15 cellular contexts compared by ENCODE assay signal in the genomic region with DNA sequence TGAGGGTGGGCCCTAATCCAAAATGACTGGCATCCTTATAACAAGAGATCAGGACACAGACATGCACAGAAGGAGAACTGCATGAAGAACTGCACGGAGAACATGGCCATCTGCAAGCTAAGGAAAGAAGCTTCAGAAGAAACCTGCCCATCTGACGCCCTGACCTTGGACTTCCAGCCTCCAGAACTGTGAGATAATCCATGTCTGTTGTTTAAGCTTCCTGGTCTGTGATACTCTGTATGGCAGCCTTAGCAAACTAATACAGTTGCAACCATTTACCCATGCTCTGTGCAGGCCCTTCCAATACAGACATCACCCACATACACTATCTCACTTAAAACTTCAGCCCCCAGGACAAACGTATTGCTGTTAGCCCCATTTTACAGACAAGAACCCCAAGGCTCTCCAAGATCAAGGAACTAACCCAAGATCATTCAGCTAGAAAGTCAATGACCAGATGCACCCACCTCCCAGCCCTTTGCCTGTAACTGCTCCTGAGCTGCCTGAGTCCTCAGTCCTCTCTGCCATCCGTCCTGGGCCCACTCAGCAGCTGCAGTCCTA. TPM values are rescaled to one million over a fixed set of nuclear protein-coding genes. Genes with fewer than 3 reads are reported as not detected.
A peak's percentile ranks its signal among the peaks of the same experiment; 100 is the strongest.
DNase-seq lines count a peak whose midpoint lies in the region; TF ChIP-seq lines count a peak whose summit lies in the region.
"Had no signal": no experiment of that assay in that cellular context is flagged by ENCODE, and none has a peak within 500 bp of the region (broad histone marks: within the 10 kb centered on the region; RNA-seq: fewer than 3 reads in every experiment).

No MANE protein-coding gene starts in this region.

- H3K9ac ChIP-seq in HUES48 (ENCODE audit: low read depth, low read length) (no peak overlapping the region), subcutaneous abdominal adipose tissue (ENCODE audit: low read length in 5 of 5) (peak overlapping the region in 2 of 5 donors; percentile 22 to 25)

- H3K36me3 ChIP-seq in HUES48 (ENCODE audit: control insufficient read depth, insufficient read depth, low read length) (no peaks in the 10 kb centered on the region), subcutaneous abdominal adipose tissue (ENCODE audit: control insufficient read depth in 5 of 5, insufficient read depth in 5 of 5, low read length in 5 of 5) (no peaks in the 10 kb centered on the region), BE2C (no peaks in the 10 kb centered on the region)

- H3K4me1 Mint-ChIP-seq in chondrocyte (ENCODE audit: low read depth) = peaks cover 31% of the 10 kb centered on the region
- peaks cover 44% of the 10 kb centered on the region for H3K4me1 Mint-ChIP-seq in nephron
- H3K4me1 Mint-ChIP-seq: activated naive CD4-positive, alpha-beta T cell treated with anti-CD3 and anti-CD28 coated beads, Interleukin-2, amount 50 U/mL, for 24 hours; stimulated activated memory B cell treated with anti-CD40 and anti-IgM and Interleukin-4, amounts not matched to agents 10 μg/mL and 1 μg/mL and 100 μg/mL, for 72 hours; T-cell had no signal

- H3K27me3 ChIP-seq in HUES48 (ENCODE audit: control insufficient read depth, insufficient read depth, low read length) (no peaks in the 10 kb centered on the region), subcutaneous abdominal adipose tissue (ENCODE audit: control insufficient read depth in 5 of 5, insufficient read depth in 4 of 5, low read length in 5 of 5) (no peaks in the 10 kb centered on the region), BE2C (no peaks in the 10 kb centered on the region)

- H3K27me3 Mint-ChIP-seq in chondrocyte (ENCODE audit: low read depth) = no peaks in the 10 kb centered on the region
- no peaks in the 10 kb centered on the region for H3K27me3 Mint-ChIP-seq in nephron (ENCODE audit: low read depth)
- H3K27me3 Mint-ChIP-seq: activated naive CD4-positive, alpha-beta T cell treated with anti-CD3 and anti-CD28 coated beads, Interleukin-2, amount 50 U/mL, for 24 hours; stimulated activated memory B cell treated with anti-CD40 and anti-IgM and Interleukin-4, amounts not matched to agents 10 μg/mL and 1 μg/mL and 100 μg/mL, for 72 hours; T-cell had no signal

- H3K9me3 Mint-ChIP-seq in chondrocyte (ENCODE audit: low read depth) = no peaks in the 10 kb centered on the region
- H3K9me3 Mint-ChIP-seq in nephron = no peaks in the 10 kb centered on the region
- H3K9me3 Mint-ChIP-seq: activated naive CD4-positive, alpha-beta T cell treated with anti-CD3 and anti-CD28 coated beads, Interleukin-2, amount 50 U/mL, for 24 hours; stimulated activated memory B cell treated with anti-CD40 and anti-IgM and Interleukin-4, amounts not matched to agents 10 μg/mL and 1 μg/mL and 100 μg/mL, for 72 hours; T-cell had no signal

- H3K27ac ChIP-seq in HUES48 (ENCODE audit: low read depth, low read length) = peak overlapping the region; percentile 91
- H3K27ac ChIP-seq in subcutaneous abdominal adipose tissue (ENCODE audit: low read depth, low read length) = peak overlapping the region; percentile 88

- H3K4me3 Mint-ChIP-seq in chondrocyte (ENCODE audit: unreplicated experiment) (no peak overlapping the region), nephron (no peak overlapping the region)
- H3K4me3 Mint-ChIP-seq: activated naive CD4-positive, alpha-beta T cell treated with anti-CD3 and anti-CD28 coated beads, Interleukin-2, amount 50 U/mL, for 24 hours; stimulated activated memory B cell treated with anti-CD40 and anti-IgM and Interleukin-4, amounts not matched to agents 10 μg/mL and 1 μg/mL and 100 μg/mL, for 72 hours; T-cell had no signal

- H3K27ac Mint-ChIP-seq in chondrocyte (ENCODE audit: unreplicated experiment) (peak overlapping the region; percentile 78), nephron (peak overlapping the region; percentile 30 to 94 (median 88))
- H3K27ac Mint-ChIP-seq: activated naive CD4-positive, alpha-beta T cell treated with anti-CD3 and anti-CD28 coated beads, Interleukin-2, amount 50 U/mL, for 24 hours; stimulated activated memory B cell treated with anti-CD40 and anti-IgM and Interleukin-4, amounts not matched to agents 10 μg/mL and 1 μg/mL and 100 μg/mL, for 72 hours; T-cell had no signal

- H3K36me3 Mint-ChIP-seq in chondrocyte (ENCODE audit: low read depth) (peaks cover 2% of the 10 kb centered on the region), nephron (ENCODE audit: low read depth) (peaks cover 6% of the 10 kb centered on the region)
- H3K36me3 Mint-ChIP-seq: activated naive CD4-positive, alpha-beta T cell treated with anti-CD3 and anti-CD28 coated beads, Interleukin-2, amount 50 U/mL, for 24 hours; stimulated activated memory B cell treated with anti-CD40 and anti-IgM and Interleukin-4, amounts not matched to agents 10 μg/mL and 1 μg/mL and 100 μg/mL, for 72 hours; T-cell had no signal

- peaks cover 74% of the 10 kb centered on the region for H3K4me1 ChIP-seq in HUES48 (ENCODE audit: control insufficient read depth, insufficient read depth, low read length)
- peaks cover 10 to 40% (median 37%) of the 10 kb centered on the region in 5 donors for H3K4me1 ChIP-seq in subcutaneous abdominal adipose tissue (ENCODE audit: control insufficient read depth in 5 of 5, insufficient read depth in 5 of 5, low read length in 5 of 5)
- H3K4me1 ChIP-seq in BE2C = peaks cover 19% of the 10 kb centered on the region

- no peak for DNase-seq in chondrocyte (ENCODE audit: low spot score)
- DNase-seq in BE2C = no peak
- no peak for DNase-seq in AG20443 (ENCODE audit: low spot score)
- DNase-seq in NCI-H1417 treated with DMSO at 0.1 percent for 48 hours (lab: John Stamatoyannopoulos, UW) = no peak
- DNase-seq in SW 1271 (lab: John Stamatoyannopoulos, UW) = no peak
- DNase-seq: DMS53, Karpas-422, NCI-H1694 treated with DMSO at 0.1 percent for 48 hours, NCI-H510A, T-cell had no signal

- TF ChIP-seq CTCF in chondrocyte (IDR thresholded peaks at IDR 0.05) (no peak), nephron (IDR thresholded peaks at IDR 0.05; ENCODE audit: unreplicated experiment in 3 of 3) (no peak), BE2C (IDR thresholded peaks at IDR 0.05; ENCODE audit: low read depth, low read length) (no peak)

- H3K9me3 ChIP-seq in HUES48 (ENCODE audit: control insufficient read depth, insufficient read depth, low read length) (no peaks in the 10 kb centered on the region), subcutaneous abdominal adipose tissue (ENCODE audit: control insufficient read depth in 5 of 5, low read length in 5 of 5) (no peaks in the 10 kb centered on the region), BE2C (no peaks in the 10 kb centered on the region)

- H3K4me3 ChIP-seq in HUES48 (ENCODE audit: low read depth, low read length) = no peak overlapping the region
- H3K4me3 ChIP-seq in subcutaneous abdominal adipose tissue (ENCODE audit: low read depth in 1 of 5, low read length in 5 of 5) = no peak overlapping the region
- no peak overlapping the region for H3K4me3 ChIP-seq in BE2C (ENCODE audit: low read depth, low read length)

RNA-seq across cellular contexts. Expression of a gene that starts 39.7 kb away (rescaled TPM):
- total RNA-seq in chondrocyte = 60.5 to 71.1 TPM (median 62.1 TPM) in 3 replicates
- 78.4 TPM for polyA plus RNA-seq in BE2C (2012; ENCODE audit: insufficient read depth, insufficient read length, low read depth)
